Comparison of ENCODE assay signal across 36 cellular contexts in genomic region chr3:193055352-193055751, GRCh38.
"Had no signal": no experiment of that assay in that cellular context is flagged by ENCODE, and none has a peak within 500 bp of the region (broad histone marks: within the 10 kb centered on the region; RNA-seq: fewer than 3 reads in every experiment).

No MANE protein-coding gene starts in this region.

- DNase-seq: activated effector memory CD4-positive, alpha-beta T cell treated with anti-CD3 and anti-CD28 coated beads, Interleukin-2, amount 50 U/mL, for 16 hours; activated effector memory CD4-positive, alpha-beta T cell treated with Interleukin-2 at 50 U/mL for 16 hours; activated gamma-delta T cell; activated gamma-delta T cell treated with Interleukin-2 at 50 U/mL for 16 hours; activated naive CD4-positive, alpha-beta T cell; activated naive CD4-positive, alpha-beta T cell treated with anti-CD3 and anti-CD28 coated beads for 36 hours; activated naive CD4-positive, alpha-beta T cell treated with anti-CD3 and anti-CD28 coated beads, Interleukin-2, amount 10 ng/mL, durations not matched to agents 7 days and 5 days; activated naive CD4-positive, alpha-beta T cell treated with anti-CD3 and anti-CD28 coated beads, Interleukin-2, amount 50 U/mL, for 16 hours; activated naive CD4-positive, alpha-beta T cell treated with Interleukin-2 at 50 U/mL for 16 hours; activated naive CD8-positive, alpha-beta T cell treated with anti-CD3 and anti-CD28 coated beads for 36 hours; activated naive CD8-positive, alpha-beta T cell treated with anti-CD3 and anti-CD28 coated beads, Interleukin-2, amount 10 ng/mL, durations not matched to agents 7 days and 5 days; activated naive CD8-positive, alpha-beta T cell treated with anti-CD3 and anti-CD28 coated beads, Interleukin-2, amount 50 U/mL, for 24 hours; activated T-cell treated with anti-CD3 and anti-CD28 coated beads, Interleukin-2, amount 50 U/mL, for 24 hours; activated T-cell treated with anti-CD3 and anti-CD28 coated beads, Interleukin-2, amount 50 U/mL, for 4 hours; activated T-cell treated with anti-CD3 and anti-CD28 coated beads, Interleukin-2, amount 50 U/mL, for 48 hours; activated T-cell treated with anti-CD3 and anti-CD28 coated beads, Interleukin-2, amount 50 U/mL, for 72 hours; amniotic stem cell; amygdala; anterior cingulate cortex; aorta; body of pancreas; brain microvascular endothelial cell; caudate nucleus; central memory CD4-positive, alpha-beta T cell; cerebellar nuclear complex had no signal

- H3K4me1 ChIP-seq: ascending aorta, body of pancreas, breast epithelium had no signal

- H3K4me3 ChIP-seq: ascending aorta, body of pancreas, breast epithelium, cardiac muscle cell had no signal

- H3K27me3 ChIP-seq: ascending aorta, body of pancreas, brain microvascular endothelial cell, breast epithelium, cardiac muscle cell had no signal

- H3K9me3 ChIP-seq: ascending aorta, body of pancreas, breast epithelium had no signal

- H3K27ac ChIP-seq: ascending aorta, body of pancreas, brain microvascular endothelial cell, breast epithelium, cardiac muscle cell had no signal

- H3K4me3 Mint-ChIP-seq: activated naive CD4-positive, alpha-beta T cell treated with anti-CD3 and anti-CD28 coated beads for 36 hours; activated naive CD4-positive, alpha-beta T cell treated with anti-CD3 and anti-CD28 coated beads, Interleukin-2, amount 10 ng/mL, durations not matched to agents 7 days and 5 days; activated naive CD4-positive, alpha-beta T cell treated with anti-CD3 and anti-CD28 coated beads, Interleukin-2, amount 50 U/mL, for 24 hours; activated naive CD8-positive, alpha-beta T cell; activated naive CD8-positive, alpha-beta T cell treated with anti-CD3 and anti-CD28 coated beads for 36 hours; activated naive CD8-positive, alpha-beta T cell treated with anti-CD3 and anti-CD28 coated beads, Interleukin-2, amount 10 ng/mL, durations not matched to agents 7 days and 5 days; activated naive CD8-positive, alpha-beta T cell treated with anti-CD3 and anti-CD28 coated beads, Interleukin-2, amount 50 U/mL, for 24 hours; activated T-cell treated with anti-CD3 and anti-CD28 coated beads, Interleukin-2, amount 50 U/mL, for 24 hours; activated T-cell treated with anti-CD3 and anti-CD28 coated beads, Interleukin-2, amount 50 U/mL, for 4 hours; activated T-cell treated with anti-CD3 and anti-CD28 coated beads, Interleukin-2, amount 50 U/mL, for 72 hours; activated T-helper 1 cell treated with anti-CD3 and anti-CD28 coated beads, Interleukin-12 subunit alpha, Interleukin-12 subunit beta, Interleukin-2, Interleukin-4 antibody, amounts not matched to agents 30 ng/mL and 10 ng/mL and 1 ng/mL, durations not matched to agents 14 hours and 24 hours and 36 hours; activated T-helper 17 cell treated with anti-CD3 and anti-CD28 coated beads, Interleukin-2, amount 50 U/mL, for 72 hours; brain; central memory CD8-positive, alpha-beta T cell had no signal

- H3K9me3 Mint-ChIP-seq: activated naive CD4-positive, alpha-beta T cell treated with anti-CD3 and anti-CD28 coated beads for 36 hours; activated naive CD4-positive, alpha-beta T cell treated with anti-CD3 and anti-CD28 coated beads, Interleukin-2, amount 10 ng/mL, durations not matched to agents 7 days and 5 days; activated naive CD4-positive, alpha-beta T cell treated with anti-CD3 and anti-CD28 coated beads, Interleukin-2, amount 50 U/mL, for 24 hours; activated naive CD4-positive, alpha-beta T cell treated with anti-CD3 and anti-CD28 coated beads, Interleukin-2, amount 50 U/mL, for 72 hours; activated naive CD8-positive, alpha-beta T cell treated with anti-CD3 and anti-CD28 coated beads for 36 hours; activated naive CD8-positive, alpha-beta T cell treated with anti-CD3 and anti-CD28 coated beads, Interleukin-2, amount 10 ng/mL, durations not matched to agents 7 days and 5 days; activated naive CD8-positive, alpha-beta T cell treated with anti-CD3 and anti-CD28 coated beads, Interleukin-2, amount 50 U/mL, for 24 hours; activated T-cell treated with anti-CD3 and anti-CD28 coated beads, Interleukin-2, amount 50 U/mL, for 24 hours; activated T-cell treated with anti-CD3 and anti-CD28 coated beads, Interleukin-2, amount 50 U/mL, for 4 hours; activated T-cell treated with anti-CD3 and anti-CD28 coated beads, Interleukin-2, amount 50 U/mL, for 72 hours; activated T-helper 1 cell treated with anti-CD3 and anti-CD28 coated beads, Interleukin-12 subunit alpha, Interleukin-12 subunit beta, Interleukin-2, Interleukin-4 antibody, amounts not matched to agents 30 ng/mL and 10 ng/mL and 1 ng/mL, durations not matched to agents 14 hours and 24 hours and 36 hours; activated T-helper 17 cell treated with anti-CD3 and anti-CD28 coated beads, Interleukin-2, amount 50 U/mL, for 72 hours; activated T-helper 2 cell treated with anti-CD3 and anti-CD28 coated beads, Interferon-gamma antibody, Interleukin-2, Interleukin-4, amounts not matched to agents 10 μg/mL and 5 μg/mL and 100 μg/mL, durations not matched to agents 14 hours and 24 hours and 36 hours; brain; central memory CD8-positive, alpha-beta T cell had no signal

- H3K4me1 Mint-ChIP-seq: activated naive CD4-positive, alpha-beta T cell treated with anti-CD3 and anti-CD28 coated beads, Interleukin-2, amount 10 ng/mL, durations not matched to agents 7 days and 5 days; activated naive CD4-positive, alpha-beta T cell treated with anti-CD3 and anti-CD28 coated beads, Interleukin-2, amount 50 U/mL, for 24 hours; activated naive CD8-positive, alpha-beta T cell treated with anti-CD3 and anti-CD28 coated beads for 36 hours; activated naive CD8-positive, alpha-beta T cell treated with anti-CD3 and anti-CD28 coated beads, Interleukin-2, amount 10 ng/mL, durations not matched to agents 7 days and 5 days; activated naive CD8-positive, alpha-beta T cell treated with anti-CD3 and anti-CD28 coated beads, Interleukin-2, amount 50 U/mL, for 24 hours; activated T-helper 17 cell treated with anti-CD3 and anti-CD28 coated beads, Interleukin-2, amount 50 U/mL, for 72 hours; central memory CD8-positive, alpha-beta T cell had no signal

- H3K27me3 Mint-ChIP-seq: activated T-cell treated with anti-CD3 and anti-CD28 coated beads, Interleukin-2, amount 50 U/mL, for 24 hours; central memory CD8-positive, alpha-beta T cell had no signal

- ATAC-seq: activated naive CD4-positive, alpha-beta T cell treated with anti-CD3 and anti-CD28 coated beads, Interleukin-2, amount 50 U/mL, for 72 hours; activated naive CD8-positive, alpha-beta T cell treated with anti-CD3 and anti-CD28 coated beads, Interleukin-2, amount 50 U/mL, for 24 hours; activated T-cell treated with anti-CD3 and anti-CD28 coated beads, Interleukin-2, amount 50 U/mL, for 4 hours; activated T-cell treated with anti-CD3 and anti-CD28 coated beads, Interleukin-2, amount 50 U/mL, for 72 hours; activated T-helper 17 cell treated with anti-CD3 and anti-CD28 coated beads, Interleukin-2, amount 50 U/mL, for 72 hours; body of pancreas had no signal

- H3K36me3 ChIP-seq: ascending aorta, brain microvascular endothelial cell, breast epithelium, cardiac muscle cell had no signal

- H3K27ac Mint-ChIP-seq: activated naive CD4-positive, alpha-beta T cell treated with anti-CD3 and anti-CD28 coated beads for 36 hours; activated naive CD4-positive, alpha-beta T cell treated with anti-CD3 and anti-CD28 coated beads, Interleukin-2, amount 10 ng/mL, durations not matched to agents 7 days and 5 days; activated naive CD4-positive, alpha-beta T cell treated with anti-CD3 and anti-CD28 coated beads, Interleukin-2, amount 50 U/mL, for 24 hours; activated naive CD4-positive, alpha-beta T cell treated with anti-CD3 and anti-CD28 coated beads, Interleukin-2, amount 50 U/mL, for 72 hours; activated naive CD8-positive, alpha-beta T cell; activated naive CD8-positive, alpha-beta T cell treated with anti-CD3 and anti-CD28 coated beads for 36 hours; activated naive CD8-positive, alpha-beta T cell treated with anti-CD3 and anti-CD28 coated beads, Interleukin-2, amount 10 ng/mL, durations not matched to agents 7 days and 5 days; activated naive CD8-positive, alpha-beta T cell treated with anti-CD3 and anti-CD28 coated beads, Interleukin-2, amount 50 U/mL, for 24 hours; activated T-cell treated with anti-CD3 and anti-CD28 coated beads, Interleukin-2, amount 50 U/mL, for 24 hours; activated T-cell treated with anti-CD3 and anti-CD28 coated beads, Interleukin-2, amount 50 U/mL, for 72 hours; activated T-helper 1 cell treated with anti-CD3 and anti-CD28 coated beads, Interleukin-12 subunit alpha, Interleukin-12 subunit beta, Interleukin-2, Interleukin-4 antibody, amounts not matched to agents 30 ng/mL and 10 ng/mL and 1 ng/mL, durations not matched to agents 14 hours and 24 hours and 36 hours; activated T-helper 17 cell treated with anti-CD3 and anti-CD28 coated beads, Interleukin-2, amount 50 U/mL, for 72 hours; activated T-helper 2 cell treated with anti-CD3 and anti-CD28 coated beads, Interferon-gamma antibody, Interleukin-2, Interleukin-4, amounts not matched to agents 10 μg/mL and 5 μg/mL and 100 μg/mL, durations not matched to agents 14 hours and 24 hours and 36 hours; brain had no signal

- H3K36me3 Mint-ChIP-seq: activated naive CD4-positive, alpha-beta T cell treated with anti-CD3 and anti-CD28 coated beads, Interleukin-2, amount 10 ng/mL, durations not matched to agents 7 days and 5 days; activated naive CD4-positive, alpha-beta T cell treated with anti-CD3 and anti-CD28 coated beads, Interleukin-2, amount 50 U/mL, for 24 hours; activated naive CD4-positive, alpha-beta T cell treated with anti-CD3 and anti-CD28 coated beads, Interleukin-2, amount 50 U/mL, for 72 hours; activated naive CD8-positive, alpha-beta T cell; activated naive CD8-positive, alpha-beta T cell treated with anti-CD3 and anti-CD28 coated beads for 36 hours; activated naive CD8-positive, alpha-beta T cell treated with anti-CD3 and anti-CD28 coated beads, Interleukin-2, amount 10 ng/mL, durations not matched to agents 7 days and 5 days; brain had no signal
